19 cellular contexts compared by ENCODE assay signal in genomic region chr16:53905028-53905427, GRCh38.
"Had no signal": no experiment of that assay in that cellular context is flagged by ENCODE, and none has a peak within 500 bp of the region (broad histone marks: within the 10 kb centered on the region; RNA-seq: fewer than 3 reads in every experiment).

No MANE protein-coding gene starts in this region.

- H3K4me3 ChIP-seq: esophagus squamous epithelium, heart right ventricle, mucosa of descending colon, tibial nerve, vagina had no signal

- H3K4me1 ChIP-seq: tibial nerve had no signal

- H3K36me3 ChIP-seq: esophagus squamous epithelium, vagina had no signal

- H3K4me1 Mint-ChIP-seq: activated B cell treated with CpG ODN at 0.5 μM for 24 hours, neural crest cell had no signal

- H3K27me3 ChIP-seq: esophagus squamous epithelium, heart right ventricle, tibial nerve, vagina had no signal

- H3K27ac Mint-ChIP-seq: activated B cell treated with CpG ODN at 0.5 μM for 24 hours; activated CD4-positive, alpha-beta T cell treated with anti-CD3 and anti-CD28 coated beads, Interleukin-2, amount 10 ng/mL, durations not matched to agents 7 days and 5 days; naive B cell had no signal

- H3K9me3 ChIP-seq: esophagus squamous epithelium, mucosa of descending colon, tibial nerve, vagina had no signal

- H3K27ac ChIP-seq: esophagus squamous epithelium, heart right ventricle, tibial nerve, vagina had no signal

- H3K9me3 Mint-ChIP-seq: activated B cell treated with CpG ODN at 0.5 μM for 24 hours; activated CD4-positive, alpha-beta T cell treated with anti-CD3 and anti-CD28 coated beads, Interleukin-2, amount 10 ng/mL, durations not matched to agents 7 days and 5 days; naive B cell had no signal

- H3K4me3 Mint-ChIP-seq: activated B cell treated with CpG ODN at 0.5 μM for 24 hours; activated CD4-positive, alpha-beta T cell treated with anti-CD3 and anti-CD28 coated beads, Interleukin-2, amount 10 ng/mL, durations not matched to agents 7 days and 5 days; naive B cell; neural crest cell had no signal

- DNase-seq: activated B cell treated with CpG ODN at 0.5 μM for 24 hours; activated CD4-positive, alpha-beta T cell treated with anti-CD3 and anti-CD28 coated beads, Interleukin-2, amount 10 ng/mL, durations not matched to agents 7 days and 5 days; activated CD8-positive, alpha-beta memory T cell treated with anti-CD3 and anti-CD28 coated beads for 24 hours; activated CD8-positive, alpha-beta memory T cell treated with anti-CD3 and anti-CD28 coated beads, Interleukin-2, amount 50 U/mL, for 48 hours; aorta; effector CD8-positive, alpha-beta T cell; esophagus squamous epithelium; heart right ventricle; kidney glomerular epithelial cell; mesenchymal stem cell; mucosa of descending colon; naive B cell; stimulated activated CD4-positive, alpha-beta T cell treated with anti-CD3 and anti-CD28 coated beads, Interleukin-12 subunit alpha, Interleukin-12 subunit beta, amount 100 ng/mL, for 4 hours; stimulated activated CD4-positive, alpha-beta T cell treated with anti-CD3 and anti-CD28 coated beads, Interleukin-1b, Interleukin-23, amount 100 ng/mL, for 48 hours; stimulated activated CD8-positive, alpha-beta memory T cell treated with anti-CD3 and anti-CD28 coated beads, Interleukin-4, amount 100 ng/mL, for 48 hours; stimulated activated naive CD4-positive, alpha-beta T cell had no signal

- H3K27me3 Mint-ChIP-seq: activated B cell treated with CpG ODN at 0.5 μM for 24 hours; activated CD4-positive, alpha-beta T cell treated with anti-CD3 and anti-CD28 coated beads, Interleukin-2, amount 10 ng/mL, durations not matched to agents 7 days and 5 days; naive B cell had no signal
